In genomic region chr16:31874354-31875111, GRCh38 we compare ENCODE assay signal across 9 cellular contexts. TPM values are rescaled to one million over a fixed set of nuclear protein-coding genes. Genes with fewer than 3 reads are reported as not detected.
A peak's percentile ranks its signal among the peaks of the same experiment; 100 is the strongest.
DNase-seq lines count a peak whose midpoint lies in the region; ATAC-seq, FAIRE-seq and TF ChIP-seq lines count a peak whose summit lies in the region.
"Had no signal": no experiment of that assay in that cellular context is flagged by ENCODE, and none has a peak within 500 bp of the region (broad histone marks: within the 10 kb centered on the region; RNA-seq: fewer than 3 reads in every experiment).

No MANE protein-coding gene starts in this region.

- TF ChIP-seq POLR2A in IMR-90 (IDR thresholded peaks at IDR 0.05; ENCODE audit: low read depth, low read length) (no peak), H1 (IDR thresholded peaks at IDR 0.05; ENCODE audit: control extremely low read depth in 1 of 2, low read depth in 2 of 2, low read length in 2 of 2) (no peak; a peak in 1 of 3 replicates)

- H3K36me3 ChIP-seq in IMR-90 (ENCODE audit: control insufficient read depth, insufficient read depth, low read length) (peaks cover 4% of the 10 kb centered on the region), H1 (ENCODE audit: control insufficient read depth in 2 of 4, insufficient read depth in 4 of 4, low read length in 3 of 4) (peaks cover 0 to 5% (median 0%) of the 10 kb centered on the region in 4 experiments; a peak in 4 of 8 replicates), muscle layer of duodenum (ENCODE audit: control insufficient read depth in 1 of 2, insufficient read depth in 2 of 2, low read length in 2 of 2) (peaks cover 5 to 7% of the 10 kb centered on the region in 2 donors)

- CTCF ChIA-PET in IMR-90 (lab: Yijun Ruan, JAX) (interaction anchor here (1.0 kb wide), 1 partner anchor 16 kb away, joined by 3 read pairs; no protein-coding TSS in a partner anchor), H1 (lab: Charles Lee; ENCODE audit: partially characterized antibody) (interaction anchor here (0.9 to 1.6 kb wide), 3 partner anchors 178 to 831 kb away, joined by 3 to 5 read pairs (median 3); no protein-coding TSS in a partner anchor)

- ATAC-seq in IMR-90 (ENCODE audit: low read depth) = 0 out of 2 replicates have a peak, but pooled peaks have one; percentile 9

- H2BK20ac ChIP-seq in IMR-90 (ENCODE audit: low read depth, low read length) (no peak overlapping the region), H1 (ENCODE audit: low read length) (no peak overlapping the region)

- H3K4me1 Mint-ChIP-seq in T-helper 1 cell treated with Interleukin-12 subunit alpha and Interleukin-12 subunit beta and Interleukin-4 antibody, amounts not matched to agents 30 μg/mL and 1 μg/mL, for 36 hours (ENCODE audit: low read depth) = peaks cover 58% of the 10 kb centered on the region

- no peak for FAIRE-seq in H1 (lab: Jason Lieb, UNC)
- FAIRE-seq: A204.1 had no signal

- H2AK9ac ChIP-seq in IMR-90 (replicated peaks; ENCODE audit: low read depth, low read length, poor library complexity) = peak overlapping the region; percentile 85

- H3K27me3 Mint-ChIP-seq in T-helper 1 cell treated with Interleukin-12 subunit alpha and Interleukin-12 subunit beta and Interleukin-4 antibody, amounts not matched to agents 30 μg/mL and 1 μg/mL, for 36 hours (ENCODE audit: low read depth) = no peaks in the 10 kb centered on the region

- H3K4me3 Mint-ChIP-seq in T-helper 1 cell treated with Interleukin-12 subunit alpha and Interleukin-12 subunit beta and Interleukin-4 antibody, amounts not matched to agents 30 μg/mL and 1 μg/mL, for 36 hours = peak overlapping the region; percentile 90

- DNase-seq in DMS 273 (lab: John Stamatoyannopoulos, UW; ENCODE audit: unreplicated experiment) = peak; percentile 61
- no peak for DNase-seq in DMS 273 treated with DMSO at 0.1 percent for 48 hours (lab: John Stamatoyannopoulos, UW)
- DNase-seq in GM20000 (ENCODE audit: low spot score) = peak; percentile 67
- DNase-seq in IMR-90 = peak; percentile 55
- DNase-seq in H1 (ENCODE audit: low read depth in 1 of 2, low spot score in 2 of 2) = no peak
- DNase-seq in mucosa of gallbladder (ENCODE audit: low spot score) = no peak

- H4K91ac ChIP-seq in IMR-90 (ENCODE audit: insufficient read depth, low read depth, low read length) (peak overlapping the region; percentile 31; the same call in 1 of the 2 replicates), H1 (replicated peaks; ENCODE audit: insufficient read length, low read length) (no peak overlapping the region)

- H3K9me3 ChIP-seq in IMR-90 (ENCODE audit: control insufficient read depth, insufficient read depth, low read length) = no peaks in the 10 kb centered on the region
- no peaks in the 10 kb centered on the region for H3K9me3 ChIP-seq in H1 (ENCODE audit: insufficient read depth in 2 of 2, low read depth in 1 of 2, low read length in 1 of 2)
- H3K9me3 ChIP-seq in muscle layer of duodenum (ENCODE audit: control insufficient read depth in 1 of 2, low read length in 2 of 2) = no peaks in the 10 kb centered on the region

- peak overlapping the region; percentile 61; the same call in 1 of the 2 replicates for H3K14ac ChIP-seq in IMR-90 (replicated peaks; ENCODE audit: low read depth, low read length)
- H3K14ac ChIP-seq in H1 (ENCODE audit: insufficient read length) = no peak overlapping the region

- H3K23me2 ChIP-seq in H1 (ENCODE audit: low read depth, low read length) = no peaks in the 10 kb centered on the region; the same call in 1 of the 2 replicates

- H3K36me3 Mint-ChIP-seq in T-helper 1 cell treated with Interleukin-12 subunit alpha and Interleukin-12 subunit beta and Interleukin-4 antibody, amounts not matched to agents 30 μg/mL and 1 μg/mL, for 36 hours (ENCODE audit: low read depth) = peaks cover 55% of the 10 kb centered on the region

- peak overlapping the region; percentile 27 for H2AK5ac ChIP-seq in IMR-90 (ENCODE audit: low read depth, low read length)
- no peak overlapping the region for H2AK5ac ChIP-seq in H1 (ENCODE audit: low read depth, low read length)

- in situ Hi-C loops in IMR-90 (cut with MboI; ENCODE audit: low sequenced_read_pairs) = loop anchor here (5.0 to 25.0 kb wide), 3 partner anchors 367 to 680 kb away; partner anchors contain the start of genes ARMC5, RUSF1 and TGFB1I1

- H2BK15ac ChIP-seq in IMR-90 (ENCODE audit: low read depth, low read length) = no peak overlapping the region
- no peak overlapping the region for H2BK15ac ChIP-seq in H1 (ENCODE audit: low read length)

- peaks cover 12% of the 10 kb centered on the region for H4K20me1 ChIP-seq in IMR-90 (ENCODE audit: insufficient read depth, low read length)
- peaks cover 0 to 7% of the 10 kb centered on the region in 2 experiments for H4K20me1 ChIP-seq in H1 (replicated peaks in 1 of 2; ENCODE audit: control insufficient read depth in 1 of 2, insufficient read depth in 2 of 2, low read length in 2 of 2)

- peak overlapping the region; percentile 93 for H2AFZ ChIP-seq in IMR-90 (replicated peaks; ENCODE audit: low read length, poor library complexity)
- H2AFZ ChIP-seq in H1 (ENCODE audit: low read length) = no peak overlapping the region; the same call in 1 of the 2 replicates

- TF ChIP-seq RAD21 in IMR-90 (IDR thresholded peaks at IDR 0.05; ENCODE audit: low read length) (no peak), H1 (IDR thresholded peaks at IDR 0.05 in 1 of 2, conservative IDR thresholded peaks at IDR 0.05 in 1 of 2; ENCODE audit: low read depth in 2 of 2, low read length in 2 of 2) (no peak)

- peak overlapping the region; percentile 52 for H2BK5ac ChIP-seq in IMR-90 (ENCODE audit: low read depth, low read length, poor library complexity, severe bottlenecking)
- H2BK5ac ChIP-seq in H1 (ENCODE audit: low read depth, low read length) = 0 out of 2 replicates have a peak overlapping the region, but pooled peaks have one; percentile 75

- intact Hi-C loops in IMR-90 (cut with micrococcal nuclease) = loop anchor here (10.0 kb wide), 1 partner anchor 690 kb away; the partner anchor contains the start of gene FUS

- H3K23ac ChIP-seq in IMR-90 (ENCODE audit: low read depth, low read length) = peak overlapping the region; percentile 76
- H3K23ac ChIP-seq in H1 (ENCODE audit: insufficient read length) = no peak overlapping the region

- TSS peak; percentile 46 for BruUV-seq in IMR-90 (replicated peaks; lab: Mats Ljungman, UMichigan)

- H3K9me3 Mint-ChIP-seq in T-helper 1 cell treated with Interleukin-12 subunit alpha and Interleukin-12 subunit beta and Interleukin-4 antibody, amounts not matched to agents 30 μg/mL and 1 μg/mL, for 36 hours = peaks cover 17% of the 10 kb centered on the region

- H3K9me1 ChIP-seq in IMR-90 (ENCODE audit: insufficient read depth, low read length) = peaks cover 13% of the 10 kb centered on the region

- H4K8ac ChIP-seq in IMR-90 (ENCODE audit: low read depth in 2 of 2, low read length in 2 of 2) (peak overlapping the region in 1 of 2 experiments; percentile 36; a peak in 1 of 4 replicates), H1 (ENCODE audit: extremely low read depth, insufficient read depth, low read length) (no peak overlapping the region)

- H4K5ac ChIP-seq in IMR-90 (ENCODE audit: low read depth, low read length) (no peak overlapping the region), H1 (ENCODE audit: insufficient read length, low read depth, low read length) (no peak overlapping the region)

- peak overlapping the region; percentile 72; the same call in 1 of the 2 replicates for H3K4ac ChIP-seq in IMR-90 (ENCODE audit: low read depth, low read length)
- H3K4ac ChIP-seq in H1 (replicated peaks; ENCODE audit: insufficient read length, low read depth, low read length) = no peak overlapping the region

- 0% methylated on average over 5 of the region's 14 CpGs; no CpG with 5 or more reads in 1 of the 2 experiments for WGBS in IMR-90 (ENCODE audit: extremely low coverage in 2 of 2, insufficient read length in 1 of 2), 2 experiments
- WGBS in H1 (ENCODE audit: extremely low coverage in 1 of 2, insufficient coverage in 1 of 2, insufficient read length in 1 of 2, insufficient replicate concordance in 2 of 2, low coverage in 1 of 2, low lambda C conversion rate in 2 of 2, missing lambda C conversion rate in 1 of 2), 2 experiments = 24% methylated on average over 14 of the region's 14 CpGs; no CpG with 5 or more reads in 1 of the 2 experiments

- H3K27me3 ChIP-seq in IMR-90 (ENCODE audit: control insufficient read depth, insufficient read depth, low read length) (no peaks in the 10 kb centered on the region), H1 (replicated peaks in 1 of 4; ENCODE audit: control insufficient read depth in 3 of 4, extremely low read depth in 1 of 4, insufficient read depth in 3 of 4, low read length in 3 of 4) (0 out of 7 replicates have a peak, but pooled peaks cover 0 to 2% (median 0%) of the 10 kb centered on the region in 4 experiments), muscle layer of duodenum (ENCODE audit: low read depth, low read length) (no peaks in the 10 kb centered on the region)

- POLR2A ChIA-PET in IMR-90 (lab: Charles Lee; ENCODE audit: unreplicated experiment) (no interaction called here), H1 (lab: Charles Lee; ENCODE audit: partially characterized antibody) (interaction anchor here (1.8 kb wide), 1 partner anchor 8 kb away, joined by 4 read pairs; no protein-coding TSS in a partner anchor)

- peaks cover 18% of the 10 kb centered on the region for H3K4me1 ChIP-seq in IMR-90 (ENCODE audit: control insufficient read depth, insufficient read depth, low read length)
- peaks cover 0 to 3% (median 0%) of the 10 kb centered on the region in 4 experiments; a peak in 2 of 7 replicates for H3K4me1 ChIP-seq in H1 (replicated peaks in 1 of 4; ENCODE audit: control insufficient read depth in 3 of 4, insufficient read depth in 4 of 4, low read length in 3 of 4)
- H3K4me1 ChIP-seq in muscle layer of duodenum (ENCODE audit: control insufficient read depth in 1 of 2, insufficient read depth in 2 of 2, low read length in 2 of 2) = peaks cover 24 to 46% of the 10 kb centered on the region in 2 donors

- H3K56ac ChIP-seq in IMR-90 (ENCODE audit: extremely low read depth, insufficient read depth, low read length) (peak overlapping the region; percentile 62), H1 (replicated peaks; ENCODE audit: insufficient read length, low read depth, low read length) (no peak overlapping the region)

- no peak overlapping the region for H2BK12ac ChIP-seq in H1 (ENCODE audit: low read depth, low read length)

- peaks cover 17 to 55% of the 10 kb centered on the region in 2 experiments for H3K79me2 ChIP-seq in H1 (ENCODE audit: control insufficient read depth in 1 of 2, insufficient read depth in 2 of 2, low read length in 2 of 2)

- H2BK120ac ChIP-seq in IMR-90 (ENCODE audit: low read depth, low read length) (no peak overlapping the region), H1 (replicated peaks; ENCODE audit: low read depth, low read length) (no peak overlapping the region)

- TF ChIP-seq CTCF in GM20000 (IDR thresholded peaks at IDR 0.05; ENCODE audit: extremely low read depth, missing control alignments) (no peak), IMR-90 (conservative IDR thresholded peaks at IDR 0.05; ENCODE audit: low read depth, low read length) (no peak), H1 (IDR thresholded peaks at IDR 0.05; ENCODE audit: control extremely low read depth in 1 of 3, insufficient read depth in 1 of 3, low read depth in 1 of 3, low read length in 3 of 3) (no peak)

- H3K27ac Mint-ChIP-seq in T-helper 1 cell treated with Interleukin-12 subunit alpha and Interleukin-12 subunit beta and Interleukin-4 antibody, amounts not matched to agents 30 μg/mL and 1 μg/mL, for 36 hours = peak overlapping the region; percentile 98

- peak overlapping the region; percentile 73 for H3K4me3 ChIP-seq in IMR-90 (ENCODE audit: insufficient read depth, low read depth, low read length)
- H3K4me3 ChIP-seq in H1 (ENCODE audit: extremely low read depth in 1 of 4, insufficient read depth in 2 of 4, low read depth in 3 of 4, low read length in 4 of 4) = peak overlapping the region; percentile 88 to 99 (median 96)
- peak overlapping the region; percentile 95 to 98 for H3K4me3 ChIP-seq in muscle layer of duodenum (ENCODE audit: low read depth in 1 of 2, low read length in 2 of 2)

- dilution Hi-C loops in IMR-90 (cut with HindIII; ENCODE audit: low sequenced_read_pairs, unreplicated experiment) = no loop called here

- peak overlapping the region; percentile 58 for H3K27ac ChIP-seq in IMR-90 (ENCODE audit: insufficient read depth, low read length)
- H3K27ac ChIP-seq in H1 (ENCODE audit: low read depth, low read length) = peak overlapping the region; percentile 89
- peak overlapping the region; percentile 98 for H3K27ac ChIP-seq in muscle layer of duodenum (ENCODE audit: low read length)

- TF ChIP-seq EP300 in H1 (IDR thresholded peaks at IDR 0.05; ENCODE audit: borderline replicate concordance in 1 of 2, low read depth in 2 of 2, low read length in 2 of 2) = no peak

- peaks cover 17 to 44% of the 10 kb centered on the region in 2 experiments; a peak in 3 of 4 replicates for H3K79me1 ChIP-seq in IMR-90 (ENCODE audit: low read depth in 1 of 2, low read length in 2 of 2)
- peaks cover 14% of the 10 kb centered on the region for H3K79me1 ChIP-seq in H1 (ENCODE audit: low read depth, low read length)

- H3K4me2 ChIP-seq in IMR-90 (ENCODE audit: low read depth, low read length) (peak overlapping the region; percentile 75), H1 (ENCODE audit: insufficient read depth in 1 of 2, low read depth in 2 of 2, low read length in 2 of 2) (peak overlapping the region; percentile 61 to 71)

- H3K18ac ChIP-seq in IMR-90 (ENCODE audit: low read depth, low read length) (no peak overlapping the region), H1 (ENCODE audit: extremely low read depth, low read length) (no peak overlapping the region)

- H3K9ac ChIP-seq in IMR-90 (ENCODE audit: low read depth, low read length) (peak overlapping the region; percentile 52), H1 (replicated peaks in 1 of 4; ENCODE audit: extremely low read depth in 1 of 4, low read depth in 3 of 4, low read length in 3 of 4) (peak overlapping the region; percentile 89 to 97 (median 90))

RNA-seq across cellular contexts. Expression of gene ZNF267, which starts 0.9 kb away (rescaled TPM):
- 15.6 and 22.2 TPM in 2 replicates for total RNA-seq in IMR-90 (2012; rRNA removed)
- 2.2 and 2.5 TPM in 2 replicates for polyA plus RNA-seq in IMR-90 (2012; rRNA removed)
- polyA plus RNA-seq in IMR-90 (2012; cell fraction: cytosol; rRNA removed) = 0.55 and 3.8 TPM in 2 replicates
- 0.82 and 2.9 TPM in 2 replicates for polyA plus RNA-seq in IMR-90 (2012; cell fraction: nucleus; rRNA removed; ENCODE audit: low replicate concordance)
- 26.5 and 28.3 TPM in 2 replicates for total RNA-seq in H1 (2021; fragmentation: NEBNext Ultra II Directional; extraction: Animal tissue kit (Norgen Biotek cat#: 25700))
- polyA plus RNA-seq in H1 (2011; rRNA removed) = 2.7 and 5.5 TPM in 2 replicates
- 5.7 TPM for polyA plus RNA-seq in H1 (2011; cell fraction: cytosol; rRNA removed)
- polyA plus RNA-seq in H1 (2011; cell fraction: nucleus; rRNA removed) = 11.7 TPM
- 8.5 to 16.7 TPM (median 10.6 TPM) in 4 replicates for polyA plus RNA-seq in H1 (2012, experiment 1 of 2)
- polyA plus RNA-seq in H1 (2012, experiment 2 of 2) = 0.59 TPM
- polyA plus RNA-seq in H1 (2013, experiment 1 of 2) = 20.2 TPM
- polyA plus RNA-seq in H1 (2013, experiment 2 of 2) = 18.0 TPM
- polyA minus RNA-seq in H1 (2011; rRNA and poly(A)+ RNA removed) = 24.3 and 31.3 TPM in 2 replicates
- polyA minus RNA-seq in H1 (2011; cell fraction: cytosol; rRNA and poly(A)+ RNA removed) = 13.1 TPM
- polyA minus RNA-seq in H1 (2011; cell fraction: nucleus; rRNA and poly(A)+ RNA removed) = 82.2 TPM
- 15.8 TPM for total RNA-seq in mucosa of gallbladder

Comparison
In these comparisons a context has a peak if more than half of its experiments do, and no peak if none do; other contexts are left out.
1. DNase-seq: peak in DMS 273 (single experiment), GM20000 (single experiment) and IMR-90 (single experiment); none in DMS 273 treated with DMSO at 0.1 percent for 48 hours (single experiment), H1 (0 of 2) and mucosa of gallbladder (single experiment).
2. Peak in every context shown above with its lines, with median percentiles within 50 percentile points of each other: H3K27ac ChIP-seq and H3K4me3 ChIP-seq.